In the genomic region with DNA sequence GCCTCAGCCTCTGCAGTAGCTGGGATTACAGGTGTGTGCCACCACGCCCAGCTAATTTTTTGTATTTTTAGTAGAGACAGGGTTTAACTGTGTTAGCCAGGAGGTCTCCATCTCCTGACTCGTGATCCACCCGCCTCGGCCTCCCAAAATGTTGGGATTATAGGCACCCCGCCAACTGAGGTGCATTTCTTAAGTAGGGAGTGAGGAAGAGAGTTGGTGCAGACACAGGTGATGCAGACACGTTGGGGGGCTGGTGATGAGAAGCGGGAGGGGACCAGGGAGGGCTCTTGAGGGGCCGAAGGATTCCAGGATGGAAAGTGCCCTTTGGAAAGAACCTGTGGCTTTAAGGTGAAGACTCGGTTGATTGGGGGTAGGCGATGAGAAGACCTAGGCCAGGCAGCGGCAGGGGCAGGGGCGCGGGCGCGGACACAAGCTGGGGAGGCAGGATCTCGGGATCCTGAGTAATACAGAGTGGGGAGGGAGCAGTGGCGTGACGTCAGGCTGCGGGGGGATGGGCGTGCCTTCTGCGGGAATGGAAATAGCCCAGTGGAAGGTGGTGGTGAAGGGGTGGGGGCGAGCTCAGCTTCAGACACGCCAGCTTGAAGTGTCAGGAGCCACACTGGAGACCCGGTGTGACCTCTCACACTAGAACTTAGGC, we compare ENCODE assay signal across 13 cellular contexts. TPM values are rescaled to one million over a fixed set of nuclear protein-coding genes. Genes with fewer than 3 reads are reported as not detected.
DNase-seq lines count a peak whose midpoint lies in the region; ATAC-seq and TF ChIP-seq lines count a peak whose summit lies in the region.
"Had no signal": no experiment of that assay in that cellular context is flagged by ENCODE, and none has a peak within 500 bp of the region (broad histone marks: within the 10 kb centered on the region; RNA-seq: fewer than 3 reads in every experiment).

No MANE protein-coding gene starts in this region.

- peaks cover under 1% of the 10 kb centered on the region for H3K36me3 Mint-ChIP-seq in T-helper 2 cell treated with Interferon-gamma antibody and Interleukin-4, amounts not matched to agents 5 μg/mL and 100 μg/mL, for 36 hours (ENCODE audit: low read depth)

- H3K4me3 ChIP-seq in right cardiac atrium (ENCODE audit: low read length) (no peak overlapping the region), psoas muscle (no peak overlapping the region)

- H3K4me1 Mint-ChIP-seq in T-helper 2 cell treated with Interferon-gamma antibody and Interleukin-4, amounts not matched to agents 5 μg/mL and 100 μg/mL, for 36 hours (ENCODE audit: low read depth), result peaks cover 21% of the 10 kb centered on the region

- H3K4me3 Mint-ChIP-seq in T-helper 2 cell treated with Interferon-gamma antibody and Interleukin-4, amounts not matched to agents 5 μg/mL and 100 μg/mL, for 36 hours, result no peak overlapping the region

- H3K9me3 ChIP-seq in right cardiac atrium (ENCODE audit: control insufficient read depth, low read length) (no peaks in the 10 kb centered on the region), psoas muscle (no peaks in the 10 kb centered on the region)

- H3K36me3 ChIP-seq in psoas muscle (ENCODE audit: insufficient read depth in 1 of 2, low read depth in 1 of 2), result no peaks in the 10 kb centered on the region

- intact Hi-C loops in right cardiac atrium (cut with DNase I), result no loop called here
- intact Hi-C loops in psoas muscle (cut with DNase I), result no loop called here

- H3K27me3 Mint-ChIP-seq in T-helper 2 cell treated with Interferon-gamma antibody and Interleukin-4, amounts not matched to agents 5 μg/mL and 100 μg/mL, for 36 hours (ENCODE audit: low read depth), result no peaks in the 10 kb centered on the region
- H3K27me3 Mint-ChIP-seq: naive thymus-derived CD8-positive, alpha-beta T cell had no signal

- H3K27me3 ChIP-seq in right cardiac atrium (ENCODE audit: control insufficient read depth, insufficient read depth) (no peaks in the 10 kb centered on the region), psoas muscle (ENCODE audit: insufficient read depth in 3 of 3, low read length in 2 of 3) (no peaks in the 10 kb centered on the region)

- DNase-seq in EH (ENCODE audit: low read depth), result peak; percentile 66
- DNase-seq in amniotic epithelial cell (ENCODE audit: low read depth), result peak; percentile 72
- DNase-seq in right cardiac atrium, result peak; percentile 81 to 92 (median 92)
- peak; percentile 70 to 78 for DNase-seq in psoas muscle
- DNase-seq in stimulated activated CD4-positive, alpha-beta T cell treated with anti-CD3 and anti-CD28 coated beads, Interleukin-15, amount 100 ng/mL, for 24 hours, result no peak
- no peak for DNase-seq in T-helper 2 cell treated with Interferon-gamma antibody and Interleukin-4, amounts not matched to agents 5 μg/mL and 100 μg/mL, for 36 hours (ENCODE audit: low spot score)
- DNase-seq in retina, result no peak
- DNase-seq: activated CD4-positive, alpha-beta T cell treated with anti-CD3 and anti-CD28 coated beads for 4 hours; effector CD8-positive, alpha-beta T cell; naive thymus-derived CD8-positive, alpha-beta T cell; NCI-H748 treated with DMSO at 0.1 percent for 48 hours; stimulated activated CD8-positive, alpha-beta memory T cell treated with anti-CD3 and anti-CD28 coated beads, Interleukin-4, amount 100 ng/mL, for 48 hours had no signal

- 40% methylated on average over 24 of the region's 24 CpGs for WGBS in right cardiac atrium
- 41 to 48% (median 47%) methylated on average over 23 to 24 of the region's 24 CpGs for WGBS in psoas muscle, 3 donors

- H3K27ac Mint-ChIP-seq in T-helper 2 cell treated with Interferon-gamma antibody and Interleukin-4, amounts not matched to agents 5 μg/mL and 100 μg/mL, for 36 hours, result no peak overlapping the region

- H3K27ac ChIP-seq in right cardiac atrium (ENCODE audit: low read length) (no peak overlapping the region), psoas muscle (no peak overlapping the region)

- no peak for TF ChIP-seq CTCF in psoas muscle (IDR thresholded peaks at IDR 0.05)

- H3K4me1 ChIP-seq in right cardiac atrium (ENCODE audit: control insufficient read depth, insufficient read depth, low read length), result peaks cover 11% of the 10 kb centered on the region
- H3K4me1 ChIP-seq in psoas muscle, result peaks cover 15% of the 10 kb centered on the region

- no peaks in the 10 kb centered on the region for H3K9me3 Mint-ChIP-seq in T-helper 2 cell treated with Interferon-gamma antibody and Interleukin-4, amounts not matched to agents 5 μg/mL and 100 μg/mL, for 36 hours

- ATAC-seq in right cardiac atrium, result peak in 1 of 2 donors; percentile 45
- no peak for ATAC-seq in psoas muscle
- no peak for ATAC-seq in HG03460 (IDR thresholded peaks at IDR 0.05; ENCODE audit: unreplicated experiment)
- ATAC-seq: naive thymus-derived CD8-positive, alpha-beta T cell had no signal

RNA-seq across cellular contexts. Expression of gene ATP6V0C, which starts 2.5 kb away (rescaled TPM):
- total RNA-seq in right cardiac atrium (100 to 1,000 TPM; 153 to 180 (median 179) TPM), psoas muscle (100 to 1,000 TPM; 116 to 193 (median 182) TPM)
- polyA plus RNA-seq in right cardiac atrium (206 TPM), psoas muscle (100 to 1,000 TPM; 165 to 241 (median 174) TPM)

RNA-seq across cellular contexts. Expression of gene AMDHD2, which starts 8.9 kb away (rescaled TPM):
- total RNA-seq in right cardiac atrium (10 to 100 TPM; 10.6 to 16.5 (median 14.4) TPM), psoas muscle (10 to 100 TPM in 1 of 4 donors, 1 to 10 TPM in 3; 5.7 to 12.4 (median 9.3) TPM)
- polyA plus RNA-seq in right cardiac atrium (12.1 TPM), psoas muscle (10 to 100 TPM in 2 of 3 donors, 1 to 10 TPM in 1; 5.4 to 12.6 (median 11.8) TPM)

RNA-seq across cellular contexts. Expression of gene CEMP1, which starts 20.0 kb away (rescaled TPM):
- not detected for total RNA-seq in right cardiac atrium
- polyA plus RNA-seq in right cardiac atrium, result 0.27 TPM
- total RNA-seq in psoas muscle, result under 1 TPM in 1 of 4 donors, not detected in 3; 0.22 TPM
- under 1 TPM; 0.16 to 0.32 (median 0.17) TPM for polyA plus RNA-seq in psoas muscle

RNA-seq across cellular contexts. Expression of gene PDPK1, which starts 26.6 kb away (rescaled TPM):
- total RNA-seq in right cardiac atrium (10 to 100 TPM; 35.7 to 44.9 (median 37.8) TPM), psoas muscle (10 to 100 TPM; 29.7 to 44.5 (median 36.6) TPM)
- polyA plus RNA-seq in right cardiac atrium (18.0 TPM), psoas muscle (10 to 100 TPM; 12.9 to 32.6 (median 14.3) TPM)

RNA-seq across cellular contexts. Expression of gene TBC1D24, which starts 36.3 kb away (rescaled TPM):
- total RNA-seq in right cardiac atrium, result 10 to 100 TPM; 11.6 to 15.5 (median 13.0) TPM
- polyA plus RNA-seq in right cardiac atrium, result 5.7 TPM
- total RNA-seq in psoas muscle, result 1 to 10 TPM; 6.0 to 8.9 (median 6.5) TPM
- polyA plus RNA-seq in psoas muscle, result 1 to 10 TPM; 3.2 to 5.4 (median 4.8) TPM

Comparison
In these comparisons a context has a peak if more than half of its experiments do, and no peak if none do; other contexts are left out.
1. DNase-seq: peak in EH (single experiment), amniotic epithelial cell (single experiment), right cardiac atrium (3 of 3) and psoas muscle (2 of 2); none in stimulated activated CD4-positive, alpha-beta T cell treated with anti-CD3 and anti-CD28 coated beads, Interleukin-15, amount 100 ng/mL, for 24 hours (single experiment), T-helper 2 cell treated with Interferon-gamma antibody and Interleukin-4, amounts not matched to agents 5 μg/mL and 100 μg/mL, for 36 hours (single experiment) and retina (single experiment).